ENCODE assay signal across 27 cellular contexts in genomic region chr3:2211568-2211967, GRCh38.
"Had no signal": no experiment of that assay in that cellular context is flagged by ENCODE, and none has a peak within 500 bp of the region (broad histone marks: within the 10 kb centered on the region; RNA-seq: fewer than 3 reads in every experiment).

No MANE protein-coding gene starts in this region.

- ATAC-seq: esophagus mucosa; mucosa of descending colon; natural killer cell treated with Interleukin-12 subunit alpha and Interleukin-12 subunit beta and Interleukin-15 and Interleukin-18, amount 100 ng/mL, for 72 hours; pancreas; sciatic nerve had no signal

- H3K27me3 Mint-ChIP-seq: memory B cell; naive B cell; natural killer cell treated with Interleukin-12 subunit alpha and Interleukin-12 subunit beta and Interleukin-15 and Interleukin-18, amount 100 ng/mL, for 72 hours had no signal

- H3K4me3 ChIP-seq: dorsolateral prefrontal cortex, lung, mucosa of descending colon, pancreas, smooth muscle cell, stomach, thyroid gland, upper lobe of left lung had no signal

- H3K36me3 ChIP-seq: neutrophil, pancreas, stomach, thyroid gland, upper lobe of left lung had no signal

- H3K36me3 Mint-ChIP-seq: immature natural killer cell; memory B cell; mesothelial cell of epicardium; naive B cell; natural killer cell treated with Interleukin-12 subunit alpha and Interleukin-12 subunit beta and Interleukin-15 and Interleukin-18, amount 100 ng/mL, for 72 hours had no signal

- H3K4me1 Mint-ChIP-seq: immature natural killer cell, memory B cell, mesothelial cell of epicardium, naive B cell, neural crest cell had no signal

- H3K27me3 ChIP-seq: dorsolateral prefrontal cortex, neutrophil, pancreas, stomach, thyroid gland, upper lobe of left lung had no signal

- H3K4me1 ChIP-seq: pancreas, stomach, thyroid gland, upper lobe of left lung had no signal

- H3K27ac ChIP-seq: dorsolateral prefrontal cortex, epithelial cell of prostate, neutrophil, pancreas, stomach, thyroid gland, upper lobe of left lung had no signal

- H3K9me3 Mint-ChIP-seq: mesothelial cell of epicardium, neural crest cell had no signal

- H3K9me3 ChIP-seq: mucosa of descending colon, neutrophil, pancreas, thyroid gland, upper lobe of left lung had no signal

- H3K4me3 Mint-ChIP-seq: immature natural killer cell; memory B cell; mesothelial cell of epicardium; naive B cell; natural killer cell treated with Interleukin-12 subunit alpha and Interleukin-12 subunit beta and Interleukin-15 and Interleukin-18, amount 100 ng/mL, for 72 hours; neural crest cell had no signal

- DNase-seq: dorsolateral prefrontal cortex; effector CD4-positive, alpha-beta T cell; hypothalamus; immature natural killer cell; islet precursor cell; kidney glomerular epithelial cell; mucosa of descending colon; naive B cell; pancreas; stimulated activated CD4-positive, alpha-beta T cell treated with anti-CD3 and anti-CD28 coated beads, Interleukin-12 subunit alpha, Interleukin-12 subunit beta, amount 100 ng/mL, for 4 hours; stimulated activated CD4-positive, alpha-beta T cell treated with anti-CD3 and anti-CD28 coated beads, Interleukin-1b, Interleukin-23, amount 100 ng/mL, for 48 hours; stimulated activated CD4-positive, alpha-beta T cell treated with anti-CD3 and anti-CD28 coated beads, Interleukin-4, amount 100 ng/mL, for 1 hour; stimulated activated CD8-positive, alpha-beta memory T cell treated with anti-CD3 and anti-CD28 coated beads, Interleukin-4, amount 100 ng/mL, for 48 hours; stimulated activated naive CD4-positive, alpha-beta T cell treated with Interleukin-2 at 50 U/mL for 16 hours; stomach; thyroid gland; upper lobe of left lung had no signal

- H3K27ac Mint-ChIP-seq: immature natural killer cell; memory B cell; mesothelial cell of epicardium; natural killer cell treated with Interleukin-12 subunit alpha and Interleukin-12 subunit beta and Interleukin-15 and Interleukin-18, amount 100 ng/mL, for 72 hours had no signal
